In genomic region chr17:41278176-41278955, GRCh38 we compare ENCODE assay signal across 20 cellular contexts. TPM values are rescaled to one million over a fixed set of nuclear protein-coding genes. Genes with fewer than 3 reads are reported as not detected.
"Had no signal": no experiment of that assay in that cellular context is flagged by ENCODE, and none has a peak within 500 bp of the region (broad histone marks: within the 10 kb centered on the region; RNA-seq: fewer than 3 reads in every experiment).

No MANE protein-coding gene starts in this region.

- H3K27ac Mint-ChIP-seq: dendritic cell treated with granulocyte-macrophage colony-stimulating factor and Interleukin-4, amounts not matched to agents 40 ng/mL and 50 ng/mL, for 4 days; effector memory CD8-positive, alpha-beta T cell had no signal

- H3K36me3 Mint-ChIP-seq: naive thymus-derived CD8-positive, alpha-beta T cell had no signal

- H3K9me3 Mint-ChIP-seq: dendritic cell treated with granulocyte-macrophage colony-stimulating factor and Interleukin-4, amounts not matched to agents 40 ng/mL and 50 ng/mL, for 4 days; effector memory CD8-positive, alpha-beta T cell; naive thymus-derived CD8-positive, alpha-beta T cell had no signal

- H3K9me3 ChIP-seq: left lung, neutrophil, tibial nerve had no signal

- H3K36me3 ChIP-seq: heart left ventricle, left lung, neutrophil, tibial nerve had no signal

- H3K27ac ChIP-seq: heart left ventricle, left lung, neutrophil, skin epidermis, tibial nerve had no signal

- DNase-seq: activated CD4-positive, CD25-positive, alpha-beta regulatory T cell; activated naive CD4-positive, alpha-beta T cell treated with Interleukin-2 at 50 U/mL for 16 hours; activated T-cell treated with anti-CD3 and anti-CD28 coated beads for 4 hours; aorta; effector memory CD8-positive, alpha-beta T cell; heart left ventricle; left lung; naive thymus-derived CD8-positive, alpha-beta T cell; stimulated activated CD4-positive, alpha-beta T cell treated with anti-CD3 and anti-CD28 coated beads, Interleukin-15, amount 100 ng/mL, for 24 hours; stimulated activated CD4-positive, alpha-beta T cell treated with anti-CD3 and anti-CD28 coated beads, Interleukin-4, amount 100 ng/mL, for 1 hour; stimulated activated naive CD4-positive, alpha-beta T cell had no signal

- H3K27me3 ChIP-seq: tibial nerve had no signal

- H3K4me3 Mint-ChIP-seq: dendritic cell treated with granulocyte-macrophage colony-stimulating factor and Interleukin-4, amounts not matched to agents 40 ng/mL and 50 ng/mL, for 4 days; effector memory CD8-positive, alpha-beta T cell; naive thymus-derived CD8-positive, alpha-beta T cell had no signal

- H3K4me1 ChIP-seq: heart left ventricle, left lung, tibial nerve had no signal

- H3K4me3 ChIP-seq: heart left ventricle, left lung, skin epidermis, tibial nerve had no signal

RNA-seq across cellular contexts. Expression of gene KRTAP9-7, which starts 2.9 kb away (rescaled TPM):
- total RNA-seq: aorta; cerebellum; fibroblast of lung; frontal cortex; heart left ventricle; left lung; mucosa of gallbladder; naive thymus-derived CD8-positive, alpha-beta T cell; subcutaneous adipose tissue; tibial nerve had no signal
- polyA plus RNA-seq: aorta; fibroblast of lung; heart left ventricle; naive thymus-derived CD8-positive, alpha-beta T cell had no signal

RNA-seq across cellular contexts. Expression of gene KRTAP9-6, which starts 13.2 kb away (rescaled TPM):
- total RNA-seq: aorta; cerebellum; fibroblast of lung; frontal cortex; heart left ventricle; left lung; mucosa of gallbladder; naive thymus-derived CD8-positive, alpha-beta T cell; subcutaneous adipose tissue; tibial nerve had no signal
- polyA plus RNA-seq: aorta; fibroblast of lung; heart left ventricle; naive thymus-derived CD8-positive, alpha-beta T cell had no signal

RNA-seq across cellular contexts. Expression of gene KRTAP9-9, which starts 23.2 kb away (rescaled TPM):
- total RNA-seq: aorta; cerebellum; fibroblast of lung; frontal cortex; heart left ventricle; left lung; mucosa of gallbladder; naive thymus-derived CD8-positive, alpha-beta T cell; subcutaneous adipose tissue; tibial nerve had no signal
- polyA plus RNA-seq: aorta; fibroblast of lung; heart left ventricle; naive thymus-derived CD8-positive, alpha-beta T cell had no signal

RNA-seq across cellular contexts. Expression of gene KRTAP29-1, which starts 24.3 kb away (rescaled TPM):
- total RNA-seq: aorta; cerebellum; fibroblast of lung; frontal cortex; heart left ventricle; left lung; mucosa of gallbladder; naive thymus-derived CD8-positive, alpha-beta T cell; subcutaneous adipose tissue; tibial nerve had no signal
- polyA plus RNA-seq: aorta, fibroblast of lung, heart left ventricle had no signal

RNA-seq across cellular contexts. Expression of gene KRTAP9-4, which starts 28.9 kb away (rescaled TPM):
- total RNA-seq: aorta; cerebellum; fibroblast of lung; frontal cortex; heart left ventricle; left lung; mucosa of gallbladder; naive thymus-derived CD8-positive, alpha-beta T cell; subcutaneous adipose tissue; tibial nerve had no signal
- polyA plus RNA-seq: fibroblast of lung; heart left ventricle; naive thymus-derived CD8-positive, alpha-beta T cell had no signal
